8 cellular contexts compared by ENCODE assay signal in genomic region chr22:50270302-50271010, GRCh38. TPM values are rescaled to one million over a fixed set of nuclear protein-coding genes. Genes with fewer than 3 reads are reported as not detected.
DNase-seq lines count a peak whose midpoint lies in the region; ATAC-seq and TF ChIP-seq lines count a peak whose summit lies in the region.

TSS of gene MAPK11 (minus strand) at chr22:50270380. CDS start at chr22:50270292, 88 bp downstream.

- peaks cover 59% of the 10 kb centered on the region for H3K27me3 Mint-ChIP-seq in H9 (ENCODE audit: low read depth)

- H3K4ac ChIP-seq in H9 (ENCODE audit: low read depth, low read length): no peak within 1 kb of the TSS

- no peak within 1 kb of the TSS for H2BK15ac ChIP-seq in H9 (ENCODE audit: low read depth, low read length)

- H4K8ac ChIP-seq in H9 (replicated peaks; ENCODE audit: insufficient read length, low read depth, low read length): no peak within 1 kb of the TSS

- H3K27me3 ChIP-seq in BJ (ENCODE audit: control insufficient read depth, insufficient read depth, low read length) (no peaks in the 10 kb centered on the region), H9 (ENCODE audit: insufficient read depth, low read length) (peaks cover 15% of the 10 kb centered on the region; the same call in 1 of the 2 replicates), gastroesophageal sphincter (no peaks in the 10 kb centered on the region), thyroid gland (no peaks in the 10 kb centered on the region)

- no peaks in the 10 kb centered on the region for H3K79me1 ChIP-seq in H9 (ENCODE audit: insufficient read depth, low read depth, low read length, poor library complexity, severe bottlenecking)

- H3K23me2 ChIP-seq in H9 (ENCODE audit: insufficient read length, low read depth, low read length, poor library complexity, severe bottlenecking): peaks cover 5% of the 10 kb centered on the region

- TF ChIP-seq POLR2A in gastroesophageal sphincter (IDR thresholded peaks at IDR 0.05) (no peak), thyroid gland (IDR thresholded peaks at IDR 0.05) (no peak)

- H3K9ac ChIP-seq in H9 (ENCODE audit: extremely low read depth, insufficient read length, low read length): no peak within 1 kb of the TSS

- no peak within 1 kb of the TSS for H2BK5ac ChIP-seq in H9 (ENCODE audit: insufficient read length, low read length)

- H3K27ac Mint-ChIP-seq in H9: no peak within 1 kb of the TSS

- no peak within 1 kb of the TSS for H3K18ac ChIP-seq in H9 (ENCODE audit: insufficient read length, low read depth, low read length)

- H4K20me1 ChIP-seq in H9 (ENCODE audit: control insufficient read depth, insufficient read depth, insufficient read length): no peaks in the 10 kb centered on the region

- H3K4me3 ChIP-seq in BJ (ENCODE audit: low read depth, low read length) (peak within 1 kb of the TSS; percentile 51), gastroesophageal sphincter (peak within 1 kb of the TSS; percentile 38 to 57), thyroid gland (replicated peaks in 1 of 3) (peak within 1 kb of the TSS in 2 of 3 donors; percentile 14 to 35)

- H3K79me2 ChIP-seq in H9 (ENCODE audit: insufficient read depth, low read length): no peaks in the 10 kb centered on the region

- TF ChIP-seq CTCF in BJ (IDR thresholded peaks at IDR 0.05; ENCODE audit: insufficient read depth, low read depth, low read length) (no peak), H9 (conservative IDR thresholded peaks at IDR 0.05) (no peak), gastroesophageal sphincter (IDR thresholded peaks at IDR 0.05) (no peak), omental fat pad (IDR thresholded peaks at IDR 0.05) (no peak), thyroid gland (IDR thresholded peaks at IDR 0.05) (no peak)

- H3K4me2 ChIP-seq in H9 (ENCODE audit: insufficient read depth, insufficient read length, low read length): peak within 1 kb of the TSS; percentile 38

- no peak within 1 kb of the TSS for H2AFZ ChIP-seq in H9 (ENCODE audit: low read length)

- H3K36me3 Mint-ChIP-seq in H9 (ENCODE audit: insufficient read depth in 1 of 3, low read depth in 3 of 3): peaks cover 3 to 14% (median 11%) of the 10 kb centered on the region in 3 experiments; a peak in 6 of 7 replicates

- H3K4me1 ChIP-seq in H9 (ENCODE audit: insufficient read depth, low read length) (no peaks in the 10 kb centered on the region), gastroesophageal sphincter (peaks cover 2 to 74% (median 44%) of the 10 kb centered on the region in 3 donors), thyroid gland (peaks cover 41 to 51% of the 10 kb centered on the region in 2 donors)

- ATAC-seq in gastroesophageal sphincter: peak; percentile 52
- peak; percentile 59 for ATAC-seq in omental fat pad (ENCODE audit: low FRiP score)

- H3K9me3 Mint-ChIP-seq in H9: peaks cover 2 to 3% of the 10 kb centered on the region in 2 experiments; a peak in 2 of 5 replicates

- H2BK120ac ChIP-seq in H9 (ENCODE audit: low read depth, low read length, poor library complexity, severe bottlenecking): no peak within 1 kb of the TSS

- H3K4me1 Mint-ChIP-seq in H9: peaks cover 2 to 12% of the 10 kb centered on the region in 2 experiments; a peak in 3 of 4 replicates

- no peak within 1 kb of the TSS for H2BK20ac ChIP-seq in H9 (ENCODE audit: low read depth, low read length, poor library complexity, severe bottlenecking)

- no peak within 1 kb of the TSS for H3K56ac ChIP-seq in H9 (ENCODE audit: insufficient read length, low read depth, low read length)

- POLR2A ChIA-PET in BJ (lab: Charles Lee): interaction anchor here (0.5 to 1.1 kb wide), 2 partner anchors 38 to 52 kb away, joined by 3 to 5 read pairs; no protein-coding TSS in a partner anchor

- no peak within 1 kb of the TSS for H4K5ac ChIP-seq in H9 (ENCODE audit: insufficient read length, low read depth, low read length)

- H3T11ph ChIP-seq in H9 (ENCODE audit: low read length): no peak within 1 kb of the TSS

- H3K36me3 ChIP-seq in BJ (ENCODE audit: control insufficient read depth, insufficient read depth, low read length) (peaks cover 10% of the 10 kb centered on the region), gastroesophageal sphincter (peaks cover 0 to 7% of the 10 kb centered on the region in 2 donors), thyroid gland (peaks cover 6 to 7% of the 10 kb centered on the region in 2 donors)

- WGBS in H9 (ENCODE audit: extremely low coverage, insufficient read length, low lambda C conversion rate): no CpG with 5 or more reads among the region's 77 CpGs
- 1% methylated on average over 14 of the region's 77 CpGs; no CpG with 5 or more reads in 1 of the 2 donors for WGBS in gastroesophageal sphincter (ENCODE audit: low coverage in 1 of 2), 2 donors
- WGBS in thyroid gland, 2 donors: 3% methylated on average over 19 to 25 of the region's 77 CpGs

- no peak for TF ChIP-seq EP300 in gastroesophageal sphincter (IDR thresholded peaks at IDR 0.05)

- H4K91ac ChIP-seq in H9 (ENCODE audit: insufficient read length, low read depth, low read length): no peak within 1 kb of the TSS

- H2BK12ac ChIP-seq in H9 (ENCODE audit: insufficient read length, low read depth, low read length): no peak within 1 kb of the TSS

- H3K27ac ChIP-seq in H9 (ENCODE audit: insufficient read length, low read depth, low read length) (no peak within 1 kb of the TSS), gastroesophageal sphincter (peak within 1 kb of the TSS in 3 of 4 donors; percentile 78 to 82 (median 79)), thyroid gland (peak within 1 kb of the TSS in 1 of 3 donors; percentile 33)

- H3K14ac ChIP-seq in H9 (ENCODE audit: insufficient read depth, low read length): no peak within 1 kb of the TSS

- H2AK5ac ChIP-seq in H9 (ENCODE audit: insufficient read length, low read length): no peak within 1 kb of the TSS

- H3K4me3 Mint-ChIP-seq in H9: peak within 1 kb of the TSS; percentile 52 to 74

- CTCF ChIA-PET in BJ (lab: Yijun Ruan, JAX): interaction anchor here (1.3 to 7.1 kb wide), 5 partner anchors 10 to 72 kb away, joined by 4 to 78 read pairs (median 5); partner anchors contain the start of gene DENND6B

- no peaks in the 10 kb centered on the region for H3K9me3 ChIP-seq in H9 (ENCODE audit: control insufficient read depth, low read depth, low read length)
- H3K9me3 ChIP-seq in gastroesophageal sphincter: no peaks in the 10 kb centered on the region
- H3K9me3 ChIP-seq in thyroid gland: no peaks in the 10 kb centered on the region

- DNase-seq in BJ (ENCODE audit: low read depth) (no peak), H9 (peak; percentile 84), RPMI8226 (peak; percentile 77), omental fat pad (ENCODE audit: low spot score) (peak; percentile 50), thyroid gland (peak; percentile 74 to 79), NCI-H2107 treated with DMSO at 0.1 percent for 48 hours (lab: John Stamatoyannopoulos, UW; ENCODE audit: unreplicated experiment) (no peak)
- peak in 3 of 4 experiments; percentile 26 to 69 (median 57) for DNase-seq in activated naive CD4-positive, alpha-beta T cell (lab: John Stamatoyannopoulos, UW)

- H3K23ac ChIP-seq in H9 (ENCODE audit: insufficient read length, low read depth, low read length): no peak within 1 kb of the TSS

- intact Hi-C loops in thyroid gland (cut with DNase I): no loop called here

RNA-seq across cellular contexts. Expression of gene MAPK11, which starts in this region (rescaled TPM):
- 11.2 and 19.6 TPM in 2 replicates for polyA plus RNA-seq in BJ (2011; rRNA removed)
- 13.7 and 18.9 TPM in 2 replicates for polyA minus RNA-seq in BJ (2011; rRNA and poly(A)+ RNA removed)
- total RNA-seq in H9 (2021): 1.5 and 2.1 TPM in 2 replicates
- 10 to 100 TPM in 2 of 4 donors, 1 to 10 TPM in 2; 6.8 to 11.5 (median 10.4) TPM for total RNA-seq in gastroesophageal sphincter
- total RNA-seq in omental fat pad: 10 to 100 TPM; 12.1 to 38.9 (median 20.4) TPM
- 1 to 10 TPM; 2.8 to 4.7 (median 4.0) TPM for total RNA-seq in thyroid gland

Comparison
In these comparisons a context has a peak if more than half of its experiments do, and no peak if none do; other contexts are left out.
1. DNase-seq: peak in H9 (single experiment), RPMI8226 (single experiment), activated naive CD4-positive, alpha-beta T cell (3 of 4), omental fat pad (single experiment) and thyroid gland (2 of 2); none in BJ (single experiment) and NCI-H2107 treated with DMSO at 0.1 percent for 48 hours (single experiment).
2. Peak in every context shown above with its lines, with median percentiles within 50 percentile points of each other: H3K4me3 ChIP-seq.